1 cellular context compared by ENCODE assay signal in the genomic region with DNA sequence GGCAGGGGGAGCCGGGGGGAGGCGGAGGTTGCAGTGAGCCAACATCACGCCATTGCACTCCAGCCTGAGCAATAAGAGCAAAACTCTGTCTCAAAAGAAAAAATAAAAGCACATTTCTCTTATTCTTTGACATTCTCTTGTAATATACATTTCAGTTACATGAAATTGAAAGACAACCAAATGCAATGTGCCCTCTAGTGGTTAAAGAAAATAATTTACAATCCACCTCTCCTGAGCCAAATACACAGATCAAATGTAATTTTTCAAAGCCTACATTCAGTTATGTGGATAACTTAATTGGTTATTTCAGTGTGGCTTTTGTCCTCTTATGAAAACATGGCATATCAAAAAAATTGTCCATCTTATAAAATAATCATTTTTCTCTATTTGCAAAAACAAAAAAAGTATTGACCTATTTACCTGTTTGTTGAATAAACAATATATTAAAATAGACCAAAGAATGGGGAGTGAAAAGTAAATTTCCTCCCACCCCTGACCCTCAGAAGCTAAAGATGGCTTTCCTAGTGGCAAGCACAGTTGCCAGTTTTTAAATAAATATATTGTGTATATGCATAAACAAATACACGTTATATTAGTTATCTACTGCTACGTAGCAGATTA.
TF ChIP-seq lines count a peak whose summit lies in the region.

No MANE protein-coding gene starts in this region.

TF ChIP-seq in WTC11, 78 proteins besides CTCF, POLR2A, EP300 and RAD21 (continued from another document):
- TF ChIP-seq, protein P1, sequence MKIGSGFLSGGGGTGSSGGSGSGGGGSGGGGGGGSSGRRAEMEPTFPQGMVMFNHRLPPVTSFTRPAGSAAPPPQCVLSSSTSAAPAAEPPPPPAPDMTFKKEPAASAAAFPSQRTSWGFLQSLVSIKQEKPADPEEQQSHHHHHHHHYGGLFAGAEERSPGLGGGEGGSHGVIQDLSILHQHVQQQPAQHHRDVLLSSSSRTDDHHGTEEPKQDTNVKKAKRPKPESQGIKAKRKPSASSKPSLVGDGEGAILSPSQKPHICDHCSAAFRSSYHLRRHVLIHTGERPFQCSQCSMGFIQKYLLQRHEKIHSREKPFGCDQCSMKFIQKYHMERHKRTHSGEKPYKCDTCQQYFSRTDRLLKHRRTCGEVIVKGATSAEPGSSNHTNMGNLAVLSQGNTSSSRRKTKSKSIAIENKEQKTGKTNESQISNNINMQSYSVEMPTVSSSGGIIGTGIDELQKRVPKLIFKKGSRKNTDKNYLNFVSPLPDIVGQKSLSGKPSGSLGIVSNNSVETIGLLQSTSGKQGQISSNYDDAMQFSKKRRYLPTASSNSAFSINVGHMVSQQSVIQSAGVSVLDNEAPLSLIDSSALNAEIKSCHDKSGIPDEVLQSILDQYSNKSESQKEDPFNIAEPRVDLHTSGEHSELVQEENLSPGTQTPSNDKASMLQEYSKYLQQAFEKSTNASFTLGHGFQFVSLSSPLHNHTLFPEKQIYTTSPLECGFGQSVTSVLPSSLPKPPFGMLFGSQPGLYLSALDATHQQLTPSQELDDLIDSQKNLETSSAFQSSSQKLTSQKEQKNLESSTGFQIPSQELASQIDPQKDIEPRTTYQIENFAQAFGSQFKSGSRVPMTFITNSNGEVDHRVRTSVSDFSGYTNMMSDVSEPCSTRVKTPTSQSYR (CRISPR knock-in tag; IDR thresholded peaks at IDR 0.05), result no peak
- TF ChIP-seq ZNF121 (CRISPR knock-in tag; IDR thresholded peaks at IDR 0.05), result no peak
